22 cellular contexts compared by ENCODE assay signal in the genomic region with DNA sequence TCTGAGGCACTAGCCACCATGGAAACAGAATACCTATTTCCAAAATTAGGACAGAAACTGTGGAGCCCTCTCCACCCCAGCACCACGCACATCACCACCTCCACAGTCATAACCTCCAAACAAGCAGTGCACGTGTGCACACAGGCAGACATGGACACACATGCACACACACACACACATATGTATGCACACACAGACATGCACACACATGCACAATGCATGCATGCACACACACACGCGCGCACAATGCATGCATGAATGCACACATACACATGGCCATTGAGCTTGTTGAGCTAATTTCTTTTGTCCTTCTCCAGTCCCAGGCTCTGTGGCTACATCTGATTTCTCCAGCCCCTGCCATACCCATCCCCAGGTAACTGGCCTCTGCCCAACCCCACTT.
A peak's percentile ranks its signal among the peaks of the same experiment; 100 is the strongest.
DNase-seq lines count a peak whose midpoint lies in the region; ATAC-seq, FAIRE-seq and TF ChIP-seq lines count a peak whose summit lies in the region.
"Had no signal": no experiment of that assay in that cellular context is flagged by ENCODE, and none has a peak within 500 bp of the region (broad histone marks: within the 10 kb centered on the region; RNA-seq: fewer than 3 reads in every experiment).

No MANE protein-coding gene starts in this region.

- CTCF ChIA-PET in HepG2 (lab: Yijun Ruan, JAX; ENCODE audit: low intra/inter-chr PET ratio, low total read pairs) = no interaction called here

- intact Hi-C loops in HepG2 (cut with micrococcal nuclease; ENCODE audit: unreplicated experiment) = no loop called here
- intact Hi-C loops in right lobe of liver (cut with DNase I) = no loop called here

- POLR2A ChIA-PET in HepG2 (lab: Yijun Ruan, JAX) = no interaction called here

- TF ChIP-seq EP300 in HepG2 (IDR thresholded peaks at IDR 0.05; ENCODE audit: low read depth in 2 of 2, low read length in 2 of 2) = no peak
- TF ChIP-seq EP300 in HepG2 (CRISPR knock-in tag; IDR thresholded peaks at IDR 0.05; ENCODE audit: borderline replicate concordance) = no peak

- DNase-seq in HepG2 (ENCODE audit: low spot score) (no peak), right lobe of liver (no peak), neuronal stem cell (ENCODE audit: low spot score) (no peak), retina (peak; percentile 31), caudate nucleus (lab: John Stamatoyannopoulos, UW) (no peak), Peyer's patch (no peak)
- DNase-seq: AML-193; Caco-2; Calu3; CD4-positive, alpha-beta T cell; CD8-positive, alpha-beta T cell; DMS79 treated with DMSO at 0.1 percent for 48 hours; GF-D8 had no signal

- H3K4me1 ChIP-seq in HepG2 (ENCODE audit: insufficient read depth, low read length) (no peaks in the 10 kb centered on the region), right lobe of liver (no peaks in the 10 kb centered on the region), neuronal stem cell (ENCODE audit: control insufficient read depth in 2 of 2, insufficient read depth in 1 of 2, low read depth in 1 of 2, low read length in 2 of 2) (no peaks in the 10 kb centered on the region), Peyer's patch (no peaks in the 10 kb centered on the region)
- H3K4me1 ChIP-seq: A549, Caco-2 had no signal

- no peak overlapping the region for H4K8ac ChIP-seq in neuronal stem cell (ENCODE audit: low read depth, low read length)

- 60% methylated on average over 5 of the region's 5 CpGs for WGBS in HepG2 (ENCODE audit: low lambda C conversion rate)
- WGBS in right lobe of liver (ENCODE audit: insufficient coverage, low coverage, low lambda C conversion rate, missing lambda C conversion rate) = 83% methylated on average over 5 of the region's 5 CpGs
- WGBS in neuronal stem cell (ENCODE audit: extremely low coverage in 2 of 2, insufficient read length in 2 of 2, insufficient replicate concordance in 1 of 2), 2 donors = no CpG with 5 or more reads among the region's 5 CpGs

- peak overlapping the region; percentile 69 for H4K91ac ChIP-seq in neuronal stem cell (ENCODE audit: low read depth, low read length, poor library complexity)

- no peaks in the 10 kb centered on the region for H3K79me2 ChIP-seq in HepG2 (ENCODE audit: insufficient read depth, low read length)

- no peak for TF ChIP-seq RAD21 in HepG2 (CRISPR knock-in tag; IDR thresholded peaks at IDR 0.05)

- TF ChIP-seq POLR2A in HepG2 (IDR thresholded peaks at IDR 0.05; ENCODE audit: insufficient read depth in 1 of 2, low read depth in 2 of 2, low read length in 2 of 2) = no peak
- TF ChIP-seq POLR2A in right lobe of liver (IDR thresholded peaks at IDR 0.05) = no peak
- TF ChIP-seq POLR2A in Peyer's patch (IDR thresholded peaks at IDR 0.05) = no peak

- H2AK5ac ChIP-seq in neuronal stem cell (ENCODE audit: low read depth, low read length) = no peak overlapping the region

- H3K79me1 ChIP-seq in neuronal stem cell (ENCODE audit: low read depth, low read length) = no peaks in the 10 kb centered on the region

- in situ Hi-C loops in HepG2 (cut with HindIII; ENCODE audit: extremely low pct_ligation_motif_present, low pct_unique_long_range_greater_than_20kb) = no loop called here

- peak overlapping the region; percentile 6 for H2BK12ac ChIP-seq in neuronal stem cell (ENCODE audit: low read length)

- no peak overlapping the region for H3K4me2 ChIP-seq in HepG2 (ENCODE audit: low read depth, low read length)
- H3K4me2 ChIP-seq in neuronal stem cell (ENCODE audit: insufficient read depth, low read length, poor library complexity, severe bottlenecking) = no peak overlapping the region
- H3K4me2 ChIP-seq: A549; BLaER1 treated with 17β-estradiol and CSF1 and Interleukin-3, amounts not matched to agents 10 nM and 100 nM had no signal

- ATAC-seq in HepG2 (no peak), right lobe of liver (no peak), HG03095 (IDR thresholded peaks at IDR 0.05; ENCODE audit: unreplicated experiment) (no peak)
- ATAC-seq: A549; CD8-positive, alpha-beta T cell had no signal

- no peak overlapping the region for H2BK5ac ChIP-seq in neuronal stem cell (ENCODE audit: low read length)

- H3K9ac ChIP-seq in HepG2 (ENCODE audit: insufficient read depth, low read depth, low read length) (no peak overlapping the region), neuronal stem cell (ENCODE audit: low read depth, low read length, poor library complexity) (no peak overlapping the region)
- H3K9ac ChIP-seq: BLaER1 treated with 17β-estradiol and CSF1 and Interleukin-3, amounts not matched to agents 10 nM and 100 nM had no signal

- no TSS peak for BruUV-seq in HepG2 (replicated peaks; lab: Mats Ljungman, UMichigan)

- H3K9me3 ChIP-seq in HepG2 (ENCODE audit: low read length) (no peaks in the 10 kb centered on the region), right lobe of liver (no peaks in the 10 kb centered on the region), neuronal stem cell (replicated peaks in 1 of 2; ENCODE audit: control insufficient read depth in 2 of 2, insufficient read depth in 1 of 2, low read depth in 1 of 2, low read length in 2 of 2) (peaks cover 0 to 2% of the 10 kb centered on the region in 2 donors), Peyer's patch (no peaks in the 10 kb centered on the region)
- H3K9me3 ChIP-seq: A549; BLaER1 treated with 17β-estradiol and CSF1 and Interleukin-3, amounts not matched to agents 10 nM and 100 nM; Caco-2 had no signal

- no peak overlapping the region for H3K4ac ChIP-seq in neuronal stem cell (ENCODE audit: low read length)

- H3K36me3 ChIP-seq in HepG2 (replicated peaks in 1 of 2; ENCODE audit: control insufficient read depth in 1 of 2, insufficient read depth in 2 of 2, low read length in 2 of 2) = no peaks in the 10 kb centered on the region
- H3K36me3 ChIP-seq in right lobe of liver = no peaks in the 10 kb centered on the region
- H3K36me3 ChIP-seq in neuronal stem cell (replicated peaks in 1 of 2; ENCODE audit: control insufficient read depth in 2 of 2, insufficient read depth in 2 of 2, low read length in 2 of 2) = no peaks in the 10 kb centered on the region
- H3K36me3 ChIP-seq in Peyer's patch = no peaks in the 10 kb centered on the region
- H3K36me3 ChIP-seq: BLaER1 treated with 17β-estradiol and CSF1 and Interleukin-3, amounts not matched to agents 10 nM and 100 nM had no signal

- no peaks in the 10 kb centered on the region for H4K20me1 ChIP-seq in HepG2 (ENCODE audit: insufficient read depth, low read length)
- H4K20me1 ChIP-seq: BLaER1 treated with 17β-estradiol and CSF1 and Interleukin-3, amounts not matched to agents 10 nM and 100 nM had no signal

- H2BK120ac ChIP-seq in neuronal stem cell (ENCODE audit: low read depth, low read length) = no peak overlapping the region

- peak overlapping the region; percentile 49 for H3K14ac ChIP-seq in neuronal stem cell (ENCODE audit: low read length)

- H2AFZ ChIP-seq in HepG2 (ENCODE audit: low read length) = no peak overlapping the region
- no peak overlapping the region for H2AFZ ChIP-seq in neuronal stem cell (ENCODE audit: low read length)

- no peak overlapping the region for H2BK15ac ChIP-seq in neuronal stem cell (ENCODE audit: low read length)

- H3K27me3 ChIP-seq in HepG2 (ENCODE audit: control insufficient read depth in 1 of 2, insufficient read depth in 2 of 2, low read length in 2 of 2) (no peaks in the 10 kb centered on the region; a peak in 1 of 5 replicates), right lobe of liver (no peaks in the 10 kb centered on the region), neuronal stem cell (ENCODE audit: control insufficient read depth in 3 of 3, insufficient read depth in 3 of 3, low read depth in 1 of 3, low read length in 3 of 3) (no peaks in the 10 kb centered on the region), Peyer's patch (no peaks in the 10 kb centered on the region)

- H3K27ac ChIP-seq in HepG2 (ENCODE audit: extremely low read length, insufficient read depth, low read length) = no peak overlapping the region
- H3K27ac ChIP-seq in right lobe of liver = no peak overlapping the region
- H3K27ac ChIP-seq in neuronal stem cell (replicated peaks; ENCODE audit: low read length) = no peak overlapping the region
- no peak overlapping the region for H3K27ac ChIP-seq in caudate nucleus (ENCODE audit: low read depth, low read length)
- H3K27ac ChIP-seq in Peyer's patch = no peak overlapping the region
- H3K27ac ChIP-seq: 22Rv1; A549; BLaER1 treated with 17β-estradiol and CSF1 and Interleukin-3, amounts not matched to agents 10 nM and 100 nM; C4-2B had no signal

- no peak for FAIRE-seq in HepG2 (lab: Jason Lieb, UNC)
- FAIRE-seq: A549, D721Med, G401.6, GM12891, GM19239 had no signal

- no peak overlapping the region for H3K4me3 ChIP-seq in HepG2 (replicated peaks in 1 of 3; ENCODE audit: insufficient read depth in 1 of 3, low read depth in 2 of 3, low read length in 3 of 3)
- no peak overlapping the region for H3K4me3 ChIP-seq in right lobe of liver
- peak overlapping the region in 1 of 2 donors; percentile 64 for H3K4me3 ChIP-seq in neuronal stem cell (ENCODE audit: low read length in 2 of 2)
- H3K4me3 ChIP-seq in Peyer's patch = no peak overlapping the region
- H3K4me3 ChIP-seq: A549; BLaER1 treated with 17β-estradiol and CSF1 and Interleukin-3, amounts not matched to agents 10 nM and 100 nM had no signal

- no peak overlapping the region for H3K18ac ChIP-seq in neuronal stem cell (ENCODE audit: low read length)

- peak overlapping the region; percentile 88 for H3K23ac ChIP-seq in neuronal stem cell (ENCODE audit: low read depth, low read length, poor library complexity)

- no peak for TF ChIP-seq CTCF in HepG2 (CRISPR knock-in tag; IDR thresholded peaks at IDR 0.05)
- TF ChIP-seq CTCF in right lobe of liver (IDR thresholded peaks at IDR 0.05) = no peak
- no peak for TF ChIP-seq CTCF in Peyer's patch (IDR thresholded peaks at IDR 0.05)

TF ChIP-seq in HepG2, 621 proteins besides CTCF, POLR2A, EP300 and RAD21:
- TF ChIP-seq KDM2A (CRISPR knock-in tag; IDR thresholded peaks at IDR 0.05; ENCODE audit: borderline replicate concordance, low read depth) = no peak
- TF ChIP-seq, protein P1, sequence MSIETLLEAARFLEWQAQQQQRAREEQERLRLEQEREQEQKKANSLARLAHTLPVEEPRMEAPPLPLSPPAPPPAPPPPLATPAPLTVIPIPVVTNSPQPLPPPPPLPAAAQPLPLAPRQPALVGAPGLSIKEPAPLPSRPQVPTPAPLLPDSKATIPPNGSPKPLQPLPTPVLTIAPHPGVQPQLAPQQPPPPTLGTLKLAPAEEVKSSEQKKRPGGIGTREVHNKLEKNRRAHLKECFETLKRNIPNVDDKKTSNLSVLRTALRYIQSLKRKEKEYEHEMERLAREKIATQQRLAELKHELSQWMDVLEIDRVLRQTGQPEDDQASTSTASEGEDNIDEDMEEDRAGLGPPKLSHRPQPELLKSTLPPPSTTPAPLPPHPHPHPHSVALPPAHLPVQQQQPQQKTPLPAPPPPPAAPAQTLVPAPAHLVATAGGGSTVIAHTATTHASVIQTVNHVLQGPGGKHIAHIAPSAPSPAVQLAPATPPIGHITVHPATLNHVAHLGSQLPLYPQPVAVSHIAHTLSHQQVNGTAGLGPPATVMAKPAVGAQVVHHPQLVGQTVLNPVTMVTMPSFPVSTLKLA (IDR thresholded peaks at IDR 0.05) = peak; percentile 56; the same call in 1 of the 2 replicates
